In genomic region chr13:34044660-34045080, GRCh38 we compare ENCODE assay signal across 13 cellular contexts.
A peak's percentile ranks its signal among the peaks of the same experiment; 100 is the strongest.
DNase-seq lines count a peak whose midpoint lies in the region; ATAC-seq and TF ChIP-seq lines count a peak whose summit lies in the region.
"Had no signal": no experiment of that assay in that cellular context is flagged by ENCODE, and none has a peak within 500 bp of the region (broad histone marks: within the 10 kb centered on the region; RNA-seq: fewer than 3 reads in every experiment).

No MANE protein-coding gene starts in this region.

- no peaks in the 10 kb centered on the region for H3K9me3 Mint-ChIP-seq in CD8-positive, alpha-beta T cell

- no peak overlapping the region for H3K4me3 Mint-ChIP-seq in CD8-positive, alpha-beta T cell
- H3K4me3 Mint-ChIP-seq: stimulated activated naive B cell treated with anti-CD40 and anti-IgM and Interleukin-4, amounts not matched to agents 10 μg/mL and 1 μg/mL and 100 μg/mL, for 72 hours had no signal

- ATAC-seq in HG03354 (IDR thresholded peaks at IDR 0.05; ENCODE audit: poor library complexity, severe bottlenecking, unreplicated experiment) = no peak
- no peak for ATAC-seq in CD8-positive, alpha-beta T cell
- ATAC-seq: stimulated activated naive B cell treated with anti-CD40 and anti-IgM and Interleukin-4, amounts not matched to agents 10 μg/mL and 1 μg/mL and 100 μg/mL, for 72 hours had no signal

- no peak overlapping the region for H3K27ac Mint-ChIP-seq in CD8-positive, alpha-beta T cell
- H3K27ac Mint-ChIP-seq: stimulated activated naive B cell treated with anti-CD40 and anti-IgM and Interleukin-4, amounts not matched to agents 10 μg/mL and 1 μg/mL and 100 μg/mL, for 72 hours had no signal

- intact Hi-C loops in CD8-positive, alpha-beta T cell (cut with DNase I, micrococcal nuclease) = no loop called here

- TF ChIP-seq CTCF in AG09309 (IDR thresholded peaks at IDR 0.05; ENCODE audit: control insufficient read depth, insufficient read depth, low read depth, low read length, missing control alignments) = no peak
- no peak for TF ChIP-seq CTCF in CD8-positive, alpha-beta T cell (IDR thresholded peaks at IDR 0.05)

- H3K27ac ChIP-seq in CD8-positive, alpha-beta T cell (ENCODE audit: low read depth, low read length) = no peak overlapping the region

- H3K27me3 ChIP-seq in CD8-positive, alpha-beta T cell (ENCODE audit: insufficient read depth, low read length) = no peaks in the 10 kb centered on the region

- H3K9me3 ChIP-seq in CD8-positive, alpha-beta T cell (ENCODE audit: low read length) = no peaks in the 10 kb centered on the region
- H3K9me3 ChIP-seq: Caco-2 had no signal

- no peaks in the 10 kb centered on the region for H3K4me1 Mint-ChIP-seq in CD8-positive, alpha-beta T cell (ENCODE audit: low read depth)
- H3K4me1 Mint-ChIP-seq: stimulated activated naive B cell treated with anti-CD40 and anti-IgM and Interleukin-4, amounts not matched to agents 10 μg/mL and 1 μg/mL and 100 μg/mL, for 72 hours had no signal

- CTCF ChIA-PET in CD8-positive, alpha-beta T cell (lab: Charles Lee) = no interaction called here

- no peaks in the 10 kb centered on the region for H3K36me3 Mint-ChIP-seq in CD8-positive, alpha-beta T cell
- H3K36me3 Mint-ChIP-seq: stimulated activated naive B cell treated with anti-CD40 and anti-IgM and Interleukin-4, amounts not matched to agents 10 μg/mL and 1 μg/mL and 100 μg/mL, for 72 hours had no signal

- no peaks in the 10 kb centered on the region for H3K4me1 ChIP-seq in CD8-positive, alpha-beta T cell (ENCODE audit: insufficient read depth, low read length)

- DNase-seq in AG09309 (ENCODE audit: low read depth) (peak; percentile 55), HT-29 (ENCODE audit: low spot score) (peak; percentile 23), amniotic epithelial cell (ENCODE audit: low read depth) (peak; percentile 81), foreskin melanocyte (peak; percentile 63), NCI-H1092 treated with DMSO at 0.1 percent for 48 hours (lab: John Stamatoyannopoulos, UW) (no peak), NCI-H2171 treated with DMSO at 0.1 percent for 48 hours (lab: John Stamatoyannopoulos, UW) (no peak)
- DNase-seq in CD8-positive, alpha-beta T cell = no peak
- DNase-seq: Caco-2; cortex of kidney; NCI-H1436 treated with DMSO at 0.1 percent for 48 hours; RPMI8226; stimulated activated naive B cell treated with anti-CD40 and anti-IgM and Interleukin-4, amounts not matched to agents 10 μg/mL and 1 μg/mL and 100 μg/mL, for 72 hours had no signal

- POLR2A ChIA-PET in CD8-positive, alpha-beta T cell (lab: Charles Lee) = no interaction called here

- H3K4me3 ChIP-seq in AG09309 (ENCODE audit: control insufficient read depth, low read depth, low read length) = no peak overlapping the region
- H3K4me3 ChIP-seq in CD8-positive, alpha-beta T cell (ENCODE audit: low read depth, low read length) = no peak overlapping the region

- H3K36me3 ChIP-seq in CD8-positive, alpha-beta T cell (ENCODE audit: insufficient read depth, low read length) = no peaks in the 10 kb centered on the region

- no peaks in the 10 kb centered on the region for H3K27me3 Mint-ChIP-seq in CD8-positive, alpha-beta T cell (ENCODE audit: low read depth)
- H3K27me3 Mint-ChIP-seq: stimulated activated naive B cell treated with anti-CD40 and anti-IgM and Interleukin-4, amounts not matched to agents 10 μg/mL and 1 μg/mL and 100 μg/mL, for 72 hours had no signal

Comparison
In these comparisons a context has a peak if more than half of its experiments do, and no peak if none do; other contexts are left out.
1. DNase-seq: peak in AG09309 (single experiment), HT-29 (single experiment), amniotic epithelial cell (single experiment) and foreskin melanocyte (single experiment); none in NCI-H1092 treated with DMSO at 0.1 percent for 48 hours (single experiment), NCI-H2171 treated with DMSO at 0.1 percent for 48 hours (single experiment) and CD8-positive, alpha-beta T cell (0 of 7).